ENCODE assay signal across 25 cellular contexts in genomic region chr15:24678485-24678884, GRCh38. TPM values are rescaled to one million over a fixed set of nuclear protein-coding genes. Genes with fewer than 3 reads are reported as not detected.
"Had no signal": no experiment of that assay in that cellular context is flagged by ENCODE, and none has a peak within 500 bp of the region (broad histone marks: within the 10 kb centered on the region; RNA-seq: fewer than 3 reads in every experiment).

No MANE protein-coding gene starts in this region.

- H3K9me3 ChIP-seq: ascending aorta, gastrocnemius medialis, prostate gland, right atrium auricular region, uterus had no signal

- H3K4me3 ChIP-seq: ascending aorta, coronary artery, gastrocnemius medialis, left lung, prostate gland, right atrium auricular region, skin epidermis, tibial nerve, uterus had no signal

- H3K4me1 ChIP-seq: ascending aorta, gastrocnemius medialis, left lung, prostate gland, right atrium auricular region, tibial nerve, uterus had no signal

- ATAC-seq: activated T-cell treated with anti-CD3 and anti-CD28 coated beads, Interleukin-2, amount 50 U/mL, for 72 hours; esophagus mucosa; gastrocnemius medialis; left lung had no signal

- DNase-seq: activated CD4-positive, alpha-beta T cell treated with anti-CD3 and anti-CD28 coated beads for 1 hour; activated CD8-positive, alpha-beta memory T cell treated with anti-CD3 and anti-CD28 coated beads for 24 hours; activated CD8-positive, alpha-beta memory T cell treated with anti-CD3 and anti-CD28 coated beads, Interleukin-2, amount 50 U/mL, for 48 hours; activated effector memory CD4-positive, alpha-beta T cell treated with anti-CD3 and anti-CD28 coated beads, Interleukin-2, amount 50 U/mL, for 16 hours; activated naive CD4-positive, alpha-beta T cell treated with anti-CD3 and anti-CD28 coated beads, Interleukin-2, amount 50 U/mL, for 16 hours; activated T-cell treated with anti-CD3 and anti-CD28 coated beads, Interleukin-2, amount 50 U/mL, for 72 hours; gastrocnemius medialis; head of caudate nucleus; kidney; left lung; stimulated activated CD4-positive, alpha-beta T cell treated with anti-CD3 and anti-CD28 coated beads, Interleukin-2, amount 100 ng/mL, for 48 hours; T1000; uterus had no signal

- H3K36me3 ChIP-seq: ascending aorta, gastrocnemius medialis, left lung, prostate gland, right atrium auricular region, tibial nerve, uterus had no signal

- H3K27me3 Mint-ChIP-seq: stimulated activated naive CD8-positive, alpha-beta T cell treated with anti-CD3 and anti-CD28 coated beads, Interleukin-15, Interleukin-2, amounts not matched to agents 100 ng/mL and 50 ng/mL, for 24 hours had no signal

- H3K27ac ChIP-seq: ascending aorta, coronary artery, gastrocnemius medialis, left lung, prostate gland, right atrium auricular region, skin epidermis, tibial nerve, uterus, VCaP had no signal

- H3K27ac Mint-ChIP-seq: activated T-cell treated with anti-CD3 and anti-CD28 coated beads, Interleukin-2, amount 50 U/mL, for 72 hours; stimulated activated naive CD8-positive, alpha-beta T cell treated with anti-CD3 and anti-CD28 coated beads, Interleukin-15, Interleukin-2, amounts not matched to agents 100 ng/mL and 50 ng/mL, for 24 hours had no signal

- H3K27me3 ChIP-seq: ascending aorta, gastrocnemius medialis, left lung, right atrium auricular region, tibial nerve, uterus had no signal

- H3K4me3 Mint-ChIP-seq: activated T-cell treated with anti-CD3 and anti-CD28 coated beads, Interleukin-2, amount 50 U/mL, for 72 hours; stimulated activated naive CD8-positive, alpha-beta T cell treated with anti-CD3 and anti-CD28 coated beads, Interleukin-15, Interleukin-2, amounts not matched to agents 100 ng/mL and 50 ng/mL, for 24 hours had no signal

RNA-seq across cellular contexts. Expression of gene NPAP1, which starts 2.9 kb away (rescaled TPM):
- total RNA-seq: activated T-cell treated with anti-CD3 and anti-CD28 coated beads, Interleukin-2, amount 50 U/mL, for 72 hours; ascending aorta; esophagus mucosa; gastrocnemius medialis; lung microvascular endothelial cell; myocyte; osteocyte; right atrium auricular region; tibial nerve had no signal
